ENCODE assay signal across 8 cellular contexts in the genomic region with DNA sequence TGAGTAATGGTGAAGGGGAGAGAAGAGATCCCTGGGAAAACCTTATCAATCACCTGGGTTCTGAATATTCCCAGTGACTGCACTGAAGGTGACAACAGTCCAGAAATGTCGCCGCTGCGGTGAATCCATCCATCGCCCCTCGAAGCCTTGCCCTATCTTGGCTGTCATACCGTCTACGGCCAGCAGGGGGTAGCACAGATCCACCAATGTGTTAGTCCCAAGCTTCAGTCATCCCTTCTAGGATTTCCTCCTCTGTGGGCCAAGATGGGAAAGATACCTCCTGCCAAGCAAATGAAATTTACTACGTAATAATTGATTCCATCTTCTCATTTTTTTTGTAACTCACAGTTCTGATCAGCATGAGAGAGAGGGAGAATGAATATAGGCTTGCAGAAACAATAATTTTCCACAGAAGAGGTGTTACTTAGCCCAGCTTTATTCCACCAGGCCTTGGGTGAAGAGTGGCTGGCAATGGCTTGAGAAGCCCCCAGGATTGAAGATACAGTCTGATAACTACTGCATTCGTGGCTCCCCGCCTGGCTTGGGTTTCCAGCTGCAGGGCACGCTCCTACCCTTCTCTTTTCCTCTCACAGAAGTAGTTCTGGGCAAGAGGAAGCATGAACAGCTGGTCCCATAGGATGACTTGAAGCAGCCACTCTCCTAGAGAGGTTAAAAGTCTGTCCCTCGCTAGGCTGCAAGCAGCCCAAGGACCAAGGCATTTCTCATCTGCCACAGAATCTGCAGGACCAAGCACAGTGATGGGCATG. TPM values are rescaled to one million over a fixed set of nuclear protein-coding genes. Genes with fewer than 3 reads are reported as not detected.
A peak's percentile ranks its signal among the peaks of the same experiment; 100 is the strongest.
DNase-seq lines count a peak whose midpoint lies in the region; ATAC-seq and TF ChIP-seq lines count a peak whose summit lies in the region.

No MANE protein-coding gene starts in this region.

- TF ChIP-seq CTCF in GM12865 (IDR thresholded peaks at IDR 0.05; ENCODE audit: insufficient read depth, low read depth, low read length, missing control alignments) (peak; percentile 95), adrenal gland (IDR thresholded peaks at IDR 0.05) (peak; percentile 85 to 99 (median 96)), heart left ventricle (IDR thresholded peaks at IDR 0.05) (peak; percentile 89 to 96 (median 94))

- peaks cover 9% of the 10 kb centered on the region for H3K36me3 Mint-ChIP-seq in T-helper 17 cell (ENCODE audit: low read depth)

- DNase-seq in GM12865 (ENCODE audit: low read depth) (peak; percentile 85), NCI-H1694 (lab: John Stamatoyannopoulos, UW) (peak; percentile 87), T-helper 17 cell (peak; percentile 72 to 84 (median 74)), adrenal gland (peak; percentile 77 to 97 (median 90)), heart left ventricle (peak; percentile 69 to 90 (median 85)), retina (peak; percentile 87)

- intact Hi-C loops in adrenal gland (cut with DNase I) = no loop called here
- intact Hi-C loops in heart left ventricle (cut with DNase I) = loop anchor here in 8 of 10 donors (1.0 to 5.0 kb wide), 6 partner anchors 16 to 168 kb away; no protein-coding TSS in a partner anchor

- peak; percentile 34 for ATAC-seq in T-helper 17 cell
- peak; percentile 58 to 82 (median 79) for ATAC-seq in heart left ventricle
- no peak for ATAC-seq in GM18907 (IDR thresholded peaks at IDR 0.05; ENCODE audit: unreplicated experiment)
- ATAC-seq in HG03565 (IDR thresholded peaks at IDR 0.05; ENCODE audit: unreplicated experiment) = no peak

- peak overlapping the region; percentile 87 for H3K4me3 Mint-ChIP-seq in T-helper 17 cell

- H3K4me1 ChIP-seq in adrenal gland (replicated peaks in 1 of 2) (peaks cover 0 to 7% of the 10 kb centered on the region in 2 donors), heart left ventricle (peaks cover 0 to 33% (median 9%) of the 10 kb centered on the region in 12 donors)

- WGBS in adrenal gland, 4 donors = 8 to 14% (median 11%) methylated on average over 12 of the region's 12 CpGs
- WGBS in heart left ventricle, 4 donors = 11 to 14% (median 13%) methylated on average over 11 to 12 of the region's 12 CpGs

- no peaks in the 10 kb centered on the region for H3K27me3 ChIP-seq in adrenal gland
- no peaks in the 10 kb centered on the region for H3K27me3 ChIP-seq in heart left ventricle

- H3K4me1 Mint-ChIP-seq in T-helper 17 cell = peaks cover 36% of the 10 kb centered on the region

- TF ChIP-seq POLR2A in adrenal gland (IDR thresholded peaks at IDR 0.05) (no peak), heart left ventricle (IDR thresholded peaks at IDR 0.05) (no peak)

- no peak overlapping the region for H3K4me3 ChIP-seq in GM12865 (ENCODE audit: low read depth, low read length)
- H3K4me3 ChIP-seq in adrenal gland = no peak overlapping the region
- no peak overlapping the region for H3K4me3 ChIP-seq in heart left ventricle

- H3K27ac Mint-ChIP-seq in T-helper 17 cell = peak overlapping the region; percentile 96

- H3K27me3 Mint-ChIP-seq in T-helper 17 cell = no peaks in the 10 kb centered on the region

- no peaks in the 10 kb centered on the region for H3K9me3 ChIP-seq in T-helper 17 cell (ENCODE audit: control insufficient read depth, low read length, poor library complexity, severe bottlenecking)
- H3K9me3 ChIP-seq in adrenal gland (replicated peaks in 1 of 3) = no peaks in the 10 kb centered on the region
- no peaks in the 10 kb centered on the region for H3K9me3 ChIP-seq in heart left ventricle

- H3K36me3 ChIP-seq in adrenal gland (replicated peaks in 1 of 2) = no peaks in the 10 kb centered on the region
- peaks cover 0 to 5% (median 0%) of the 10 kb centered on the region in 9 donors for H3K36me3 ChIP-seq in heart left ventricle

- no peak overlapping the region for H3K27ac ChIP-seq in adrenal gland
- peak overlapping the region in 1 of 12 donors; percentile 52 for H3K27ac ChIP-seq in heart left ventricle

RNA-seq across cellular contexts. Expression of a gene that starts 2.6 kb away (rescaled TPM):
- total RNA-seq in T-helper 17 cell = 100 to 1,000 TPM; 509 to 550 TPM
- 10 to 100 TPM in 6 of 8 donors, 1 to 10 TPM in 2; 6.7 to 20.3 (median 15.3) TPM for total RNA-seq in adrenal gland
- polyA plus RNA-seq in adrenal gland = 10 to 100 TPM in 2 of 3 donors, 1 to 10 TPM in 1; 3.6 to 31.9 (median 13.7) TPM
- 10 to 100 TPM in 5 of 9 donors, 1 to 10 TPM in 4; 6.4 to 52.8 (median 10.3) TPM for total RNA-seq in heart left ventricle
- polyA plus RNA-seq in heart left ventricle = 1 to 10 TPM; 5.4 to 7.8 TPM

RNA-seq across cellular contexts. Expression of a gene that starts 42.8 kb away (rescaled TPM):
- total RNA-seq in T-helper 17 cell (under 1 TPM in 1 of 2 donors, not detected in 1; 0.17 TPM), adrenal gland (under 1 TPM in 1 of 8 donors, not detected in 7; 0.11 TPM), heart left ventricle (not detected)
- polyA plus RNA-seq in adrenal gland (not detected), heart left ventricle (not detected)

RNA-seq across cellular contexts. Expression of a gene that starts 57.4 kb away (rescaled TPM):
- total RNA-seq in T-helper 17 cell (10 to 100 TPM in 1 of 2 donors, 1 to 10 TPM in 1; 1.5 to 12.3 TPM), adrenal gland (10 to 100 TPM in 7 of 8 donors, 1 to 10 TPM in 1; 8.5 to 28.1 (median 17.6) TPM), heart left ventricle (1 to 10 TPM; 3.9 to 7.5 (median 5.7) TPM)
- polyA plus RNA-seq in adrenal gland (10 to 100 TPM in 2 of 3 donors, 1 to 10 TPM in 1; 4.5 to 18.0 (median 14.7) TPM), heart left ventricle (1 to 10 TPM; 3.4 to 6.4 TPM)

Comparison
In these comparisons a context has a peak if more than half of its experiments do, and no peak if none do; other contexts are left out.
1. ATAC-seq: peak in T-helper 17 cell (single experiment) and heart left ventricle (4 of 4); none in GM18907 (single experiment) and HG03565 (single experiment).
2. RNA of a gene that starts 2.6 kb away (total RNA-seq): 509 to 550 TPM in T-helper 17 cell; 6.7 to 20.3 TPM in adrenal gland and 6.4 to 52.8 TPM in heart left ventricle; every median in the first group is over 4 times any median in the second.
3. intact Hi-C loops: an anchor here in heart left ventricle (1.0 to 5.0 kb wide); none called in adrenal gland.
4. Peak in every context shown above with its lines, with median percentiles within 50 percentile points of each other: DNase-seq and CTCF ChIP-seq.